8 cellular contexts compared by ENCODE assay signal in genomic region chr1:28232558-28233263, GRCh38. TPM values are rescaled to one million over a fixed set of nuclear protein-coding genes. Genes with fewer than 3 reads are reported as not detected.
DNase-seq lines count a peak whose midpoint lies in the region; ATAC-seq and TF ChIP-seq lines count a peak whose summit lies in the region.

Gene DNAJC8, minus strand, starts transcription at chr1:28233029. Its CDS starts 31 bp downstream, at chr1:28232998.

- no peak for TF ChIP-seq CTCF in PC-3 (conservative IDR thresholded peaks at IDR 0.05; ENCODE audit: low read depth, low read length)
- TF ChIP-seq CTCF in epithelial cell of esophagus (IDR thresholded peaks at IDR 0.05; ENCODE audit: insufficient read depth, low read depth, low read length, missing control alignments) = no peak

- H3K4me1 ChIP-seq in CD4-positive, alpha-beta memory T cell (ENCODE audit: insufficient read depth, low read length) = peaks cover 49% of the 10 kb centered on the region
- H3K4me1 ChIP-seq in PC-3 (ENCODE audit: insufficient read depth, low read length) = peaks cover 8% of the 10 kb centered on the region; the same call in 1 of the 2 replicates
- H3K4me1 ChIP-seq in mononuclear cell (ENCODE audit: insufficient read depth, low read length) = peaks cover 50% of the 10 kb centered on the region

- H3K36me3 Mint-ChIP-seq in CD4-positive, alpha-beta memory T cell = peaks cover 11 to 22% of the 10 kb centered on the region in 2 donors
- no peaks in the 10 kb centered on the region for H3K36me3 Mint-ChIP-seq in IgD-negative memory B cell

- DNase-seq in CD4-positive, alpha-beta memory T cell = peak; percentile 88 to 95 (median 89)
- DNase-seq in PC-3 = peak; percentile 87
- peak; percentile 95 for DNase-seq in activated T-cell treated with anti-CD3 and anti-CD28 coated beads for 4 hours
- peak; percentile 94 for DNase-seq in epithelial cell of esophagus (ENCODE audit: low read depth)
- peak; percentile 94 to 95 for DNase-seq in stimulated activated CD8-positive, alpha-beta memory T cell treated with anti-CD3 and anti-CD28 coated beads, Interleukin-2, amount 100 ng/mL, for 48 hours (ENCODE audit: low read depth in 2 of 2)

- peak within 1 kb of the TSS; percentile 79 for H3K4me2 ChIP-seq in PC-3 (ENCODE audit: low read length)

- peak within 1 kb of the TSS; percentile 97 for H3K27ac ChIP-seq in CD4-positive, alpha-beta memory T cell (ENCODE audit: low read depth, low read length)
- H3K27ac ChIP-seq in PC-3 (ENCODE audit: low read length) = peak within 1 kb of the TSS; percentile 33

- ATAC-seq in GM21390 (IDR thresholded peaks at IDR 0.05; ENCODE audit: unreplicated experiment) (peak; percentile 61), PC-3 (peak; percentile 51)

- peak within 1 kb of the TSS; percentile 19 to 96 for H3K4me3 ChIP-seq in CD4-positive, alpha-beta memory T cell (ENCODE audit: low read length in 2 of 2)
- H3K4me3 ChIP-seq in PC-3 (ENCODE audit: low read length) (peak within 1 kb of the TSS; percentile 92), epithelial cell of esophagus (ENCODE audit: low read length) (peak within 1 kb of the TSS; percentile 91), mononuclear cell (ENCODE audit: low read length) (peak within 1 kb of the TSS; percentile 91)

- H3F3A ChIP-seq in PC-3 (ENCODE audit: low read length, unreplicated experiment) = no peaks in the 10 kb centered on the region

- no peaks in the 10 kb centered on the region for H3K27me3 ChIP-seq in CD4-positive, alpha-beta memory T cell (ENCODE audit: insufficient read depth, low read length)
- H3K27me3 ChIP-seq in PC-3 (ENCODE audit: low read length) = no peaks in the 10 kb centered on the region
- H3K27me3 ChIP-seq in mononuclear cell (ENCODE audit: insufficient read depth, low read length) = no peaks in the 10 kb centered on the region

- no peaks in the 10 kb centered on the region for H3K27me3 Mint-ChIP-seq in CD4-positive, alpha-beta memory T cell
- H3K27me3 Mint-ChIP-seq in IgD-negative memory B cell = no peaks in the 10 kb centered on the region

- POLR2A ChIA-PET in CD4-positive, alpha-beta memory T cell (lab: Charles Lee; ENCODE audit: partially characterized antibody) = interaction anchor here (0.7 to 8.5 kb wide), 7 partner anchors 14 to 416 kb away, joined by 3 to 197 read pairs (median 6); partner anchors contain the start of genes MED18, RNU11 and SESN2
- POLR2A ChIA-PET in PC-3 (lab: Charles Lee; ENCODE audit: unreplicated experiment) = interaction anchor here (0.6 kb wide), 1 partner anchor 13 kb away, joined by 3 read pairs; no protein-coding TSS in a partner anchor

- peaks cover 12 to 38% (median 19%) of the 10 kb centered on the region in 4 donors for H3K4me1 Mint-ChIP-seq in CD4-positive, alpha-beta memory T cell
- H3K4me1 Mint-ChIP-seq in IgD-negative memory B cell = peaks cover 16 to 19% (median 18%) of the 10 kb centered on the region in 3 donors

- CTCF ChIA-PET in CD4-positive, alpha-beta memory T cell (lab: Charles Lee; ENCODE audit: partially characterized antibody) = interaction anchor here (6.6 kb wide), 1 partner anchor 15 kb away, joined by 67 read pairs; no protein-coding TSS in a partner anchor
- CTCF ChIA-PET in PC-3 (lab: Charles Lee) = no interaction called here

- H3K79me2 ChIP-seq in PC-3 (ENCODE audit: low read length) = peaks cover 65% of the 10 kb centered on the region

- no peaks in the 10 kb centered on the region for H3K9me2 ChIP-seq in PC-3 (replicated peaks; ENCODE audit: low read length)

- H3K9me3 Mint-ChIP-seq in CD4-positive, alpha-beta memory T cell = no peaks in the 10 kb centered on the region
- no peaks in the 10 kb centered on the region for H3K9me3 Mint-ChIP-seq in IgD-negative memory B cell

- intact Hi-C loops in CD4-positive, alpha-beta memory T cell (cut with micrococcal nuclease) = loop anchor here (1.0 kb wide), 1 partner anchor 27 kb away; the partner anchor contains the start of gene SESN2
- intact Hi-C loops in PC-3 (cut with micrococcal nuclease) = no loop called here

- H3K9ac ChIP-seq in PC-3 (ENCODE audit: low read length) = peak within 1 kb of the TSS; percentile 95

- H3K9me3 ChIP-seq in CD4-positive, alpha-beta memory T cell (ENCODE audit: control insufficient read depth in 1 of 2, low read length in 2 of 2) = no peaks in the 10 kb centered on the region
- no peaks in the 10 kb centered on the region for H3K9me3 ChIP-seq in PC-3 (ENCODE audit: low read length)
- H3K9me3 ChIP-seq in mononuclear cell (ENCODE audit: low read depth, low read length) = no peaks in the 10 kb centered on the region

- peaks cover 11% of the 10 kb centered on the region for H3K36me3 ChIP-seq in CD4-positive, alpha-beta memory T cell (ENCODE audit: insufficient read depth, low read length)
- H3K36me3 ChIP-seq in PC-3 (ENCODE audit: low read depth, low read length) = peaks cover 13% of the 10 kb centered on the region

- peak within 1 kb of the TSS; percentile 98 to 100 (median 100) for H3K4me3 Mint-ChIP-seq in CD4-positive, alpha-beta memory T cell
- H3K4me3 Mint-ChIP-seq in IgD-negative memory B cell = peak within 1 kb of the TSS; percentile 95 to 100 (median 98)

- peak within 1 kb of the TSS; percentile 91 to 100 (median 100) for H3K27ac Mint-ChIP-seq in CD4-positive, alpha-beta memory T cell
- peak within 1 kb of the TSS; percentile 89 to 99 (median 99) for H3K27ac Mint-ChIP-seq in IgD-negative memory B cell

- TSS peak; percentile 71 for BruUV-seq in PC-3 (replicated peaks; lab: Mats Ljungman, UMichigan)

- H2AFZ ChIP-seq in PC-3 (ENCODE audit: low read length) = peak within 1 kb of the TSS; percentile 84

- no peaks in the 10 kb centered on the region for H4K20me1 ChIP-seq in PC-3 (ENCODE audit: low read length)

RNA-seq across cellular contexts. Expression of gene DNAJC8, which starts in this region (rescaled TPM):
- total RNA-seq in CD4-positive, alpha-beta memory T cell = 10 to 100 TPM; 71.5 to 78.1 TPM
- polyA plus RNA-seq in CD4-positive, alpha-beta memory T cell = 100 to 1,000 TPM; 148 to 199 TPM
- 134 TPM for polyA plus RNA-seq in IgD-negative memory B cell
- 63.6 and 66.0 TPM in 2 replicates for total RNA-seq in PC-3 (2014; rRNA removed)
- total RNA-seq in mononuclear cell = 61.5 TPM

Comparison
In these comparisons a context has a peak if more than half of its experiments do, and no peak if none do; other contexts are left out.
1. Peak in every context shown above with its lines: DNase-seq, ATAC-seq, H3K4me3 ChIP-seq and H3K27ac ChIP-seq.